Comparison of ENCODE assay signal across 25 cellular contexts in the genomic region with DNA sequence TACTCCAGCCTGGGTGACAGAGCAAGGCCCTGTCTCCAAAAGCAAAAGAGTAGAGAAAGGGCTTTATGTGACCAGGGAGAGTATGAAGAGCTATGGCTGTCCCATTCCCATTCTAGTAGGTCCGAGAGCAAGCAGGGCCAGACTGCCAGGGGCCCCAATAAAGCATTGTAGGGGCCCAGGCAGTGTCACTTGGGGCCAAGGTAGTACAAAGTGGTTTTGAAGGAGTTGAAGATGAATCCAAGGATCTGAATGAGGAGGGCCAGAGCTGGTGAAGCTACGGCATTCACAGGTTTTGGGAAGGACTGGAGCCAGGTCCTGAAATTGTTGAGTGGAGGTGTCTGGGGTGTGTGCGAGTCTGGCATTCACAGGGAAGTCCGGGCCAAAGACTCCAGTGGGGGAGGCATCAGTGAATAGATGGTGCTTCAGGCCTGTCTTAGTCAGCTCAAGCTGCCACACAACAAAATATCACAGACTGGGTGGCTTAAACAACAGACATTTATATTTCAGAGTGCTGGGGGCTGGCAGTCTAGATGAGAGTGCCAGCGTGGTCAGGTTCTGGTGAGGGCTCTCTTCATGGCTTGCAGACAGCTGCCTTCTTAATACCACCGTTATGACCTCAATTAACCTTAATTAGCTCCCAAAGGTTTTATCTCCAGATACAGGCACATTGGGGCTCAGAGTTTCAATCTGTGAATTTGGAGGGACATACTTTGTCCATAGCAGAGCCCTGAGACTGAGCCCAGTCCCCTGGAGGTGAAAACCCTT. TPM values are rescaled to one million over a fixed set of nuclear protein-coding genes. Genes with fewer than 3 reads are reported as not detected.
DNase-seq lines count a peak whose midpoint lies in the region; ATAC-seq, FAIRE-seq and TF ChIP-seq lines count a peak whose summit lies in the region.
"Had no signal": no experiment of that assay in that cellular context is flagged by ENCODE, and none has a peak within 500 bp of the region (broad histone marks: within the 10 kb centered on the region; RNA-seq: fewer than 3 reads in every experiment).

No MANE protein-coding gene starts in this region.

- POLR2A ChIA-PET in activated CD8-positive, alpha-beta T cell treated with anti-CD3 and anti-CD28 coated beads for 36 hours (lab: Charles Lee): interaction anchor here (6.6 kb wide), 1 partner anchor 9 kb away, joined by 63 read pairs; the partner anchor contains the start of genes NACC1 and TRMT1
- POLR2A ChIA-PET in activated CD8-positive, alpha-beta T cell treated with anti-CD3 and anti-CD28 coated beads, Interleukin-2, amount 10 ng/mL, durations not matched to agents 7 days and 5 days (lab: Charles Lee): interaction anchor here (1.0 to 1.8 kb wide), 3 partner anchors 10 to 25 kb away, joined by 3 to 5 read pairs (median 4); partner anchors contain the start of gene NACC1

- 96 to 98% methylated on average over 6 of the region's 6 CpGs for WGBS in GM23248 (ENCODE audit: low coverage in 1 of 2, low lambda C conversion rate in 2 of 2, missing lambda C conversion rate in 2 of 2), 2 experiments

- peaks cover 16% of the 10 kb centered on the region for H3F3A ChIP-seq in GM23248 (ENCODE audit: insufficient read depth)

- H3K9me3 ChIP-seq in GM23248 (ENCODE audit: low read depth) (no peaks in the 10 kb centered on the region), astrocyte (ENCODE audit: insufficient read depth, low read depth, low read length) (no peaks in the 10 kb centered on the region), osteoblast (ENCODE audit: low read depth, low read length) (no peaks in the 10 kb centered on the region)
- H3K9me3 ChIP-seq: MG63, uterus had no signal

- H3K4me1 ChIP-seq in GM23248 (ENCODE audit: insufficient read depth) (peaks cover 24% of the 10 kb centered on the region), astrocyte (ENCODE audit: insufficient read depth, low read length) (peaks cover 18% of the 10 kb centered on the region), osteoblast (ENCODE audit: insufficient read depth, low read length) (peaks cover 24% of the 10 kb centered on the region)
- H3K4me1 ChIP-seq: uterus had no signal

- no peaks in the 10 kb centered on the region for H3K27me3 ChIP-seq in GM23248 (replicated peaks; ENCODE audit: insufficient read depth)
- H3K27me3 ChIP-seq in astrocyte (ENCODE audit: insufficient read depth, low read length): no peaks in the 10 kb centered on the region
- no peaks in the 10 kb centered on the region for H3K27me3 ChIP-seq in osteoblast (ENCODE audit: insufficient read depth, low read length)
- H3K27me3 ChIP-seq: MG63, uterus had no signal

- FAIRE-seq in astrocyte (lab: Jason Lieb, UNC): no peak
- FAIRE-seq: endometrium, H54 had no signal

- H4K20me1 ChIP-seq in GM23248 (ENCODE audit: insufficient read depth) (peaks cover 10% of the 10 kb centered on the region; the same call in 1 of the 2 replicates), astrocyte (ENCODE audit: insufficient read depth, low read length) (peaks cover 93% of the 10 kb centered on the region), osteoblast (ENCODE audit: insufficient read depth, low read length) (peaks cover 67% of the 10 kb centered on the region)

- no peaks in the 10 kb centered on the region for H3K27me3 Mint-ChIP-seq in activated CD8-positive, alpha-beta T cell treated with anti-CD3 and anti-CD28 coated beads for 36 hours
- no peaks in the 10 kb centered on the region for H3K27me3 Mint-ChIP-seq in activated CD8-positive, alpha-beta T cell treated with anti-CD3 and anti-CD28 coated beads, Interleukin-2, amount 10 ng/mL, durations not matched to agents 7 days and 5 days (ENCODE audit: low read depth)
- no peaks in the 10 kb centered on the region for H3K27me3 Mint-ChIP-seq in astrocyte (ENCODE audit: low read depth, unreplicated experiment)
- H3K27me3 Mint-ChIP-seq: naive thymus-derived CD4-positive, alpha-beta T cell had no signal

- H3K27ac Mint-ChIP-seq in activated CD8-positive, alpha-beta T cell treated with anti-CD3 and anti-CD28 coated beads for 36 hours: peak overlapping the region; percentile 12
- no peak overlapping the region for H3K27ac Mint-ChIP-seq in activated CD8-positive, alpha-beta T cell treated with anti-CD3 and anti-CD28 coated beads, Interleukin-2, amount 10 ng/mL, durations not matched to agents 7 days and 5 days
- peak overlapping the region; percentile 20 for H3K27ac Mint-ChIP-seq in astrocyte (ENCODE audit: unreplicated experiment)

- in situ Hi-C loops in GM23248 (cut with MboI): no loop called here

- no peak for TF ChIP-seq CTCF in activated CD8-positive, alpha-beta T cell treated with anti-CD3 and anti-CD28 coated beads for 36 hours (IDR thresholded peaks at IDR 0.05)
- TF ChIP-seq CTCF in astrocyte (IDR thresholded peaks at IDR 0.05; ENCODE audit: insufficient read depth, low read depth, low read length) (no peak), osteoblast (IDR thresholded peaks at IDR 0.05; ENCODE audit: extremely low read depth, low read depth, low read length) (no peak)

- H3K9me2 ChIP-seq in GM23248 (ENCODE audit: insufficient read depth): no peaks in the 10 kb centered on the region

- no peak overlapping the region for H3K4me3 ChIP-seq in GM23248
- no peak overlapping the region for H3K4me3 ChIP-seq in astrocyte (ENCODE audit: insufficient read depth, low read depth, low read length)
- no peak overlapping the region for H3K4me3 ChIP-seq in osteoblast (ENCODE audit: insufficient read depth, low read length)
- H3K4me3 ChIP-seq: coronary artery, MG63, uterus had no signal

- ATAC-seq in activated CD8-positive, alpha-beta T cell treated with anti-CD3 and anti-CD28 coated beads for 36 hours: no peak
- no peak for ATAC-seq in activated CD8-positive, alpha-beta T cell treated with anti-CD3 and anti-CD28 coated beads, Interleukin-2, amount 10 ng/mL, durations not matched to agents 7 days and 5 days
- ATAC-seq in HG03280 (IDR thresholded peaks at IDR 0.05; ENCODE audit: unreplicated experiment): no peak
- ATAC-seq: naive thymus-derived CD4-positive, alpha-beta T cell had no signal

- H3K36me3 ChIP-seq in GM23248 (ENCODE audit: low read depth) (no peaks in the 10 kb centered on the region), astrocyte (ENCODE audit: insufficient read depth, low read length) (peaks cover 4% of the 10 kb centered on the region), osteoblast (ENCODE audit: insufficient read depth, low read length) (peaks cover 17% of the 10 kb centered on the region)
- H3K36me3 ChIP-seq: uterus had no signal

- H3K4me2 ChIP-seq in GM23248 (ENCODE audit: unreplicated experiment) (no peak overlapping the region), astrocyte (ENCODE audit: low read length) (no peak overlapping the region), osteoblast (ENCODE audit: insufficient read depth, low read length) (no peak overlapping the region)

- peaks cover 40% of the 10 kb centered on the region for H3K4me1 Mint-ChIP-seq in activated CD8-positive, alpha-beta T cell treated with anti-CD3 and anti-CD28 coated beads for 36 hours (ENCODE audit: low read depth)
- peaks cover 39% of the 10 kb centered on the region for H3K4me1 Mint-ChIP-seq in activated CD8-positive, alpha-beta T cell treated with anti-CD3 and anti-CD28 coated beads, Interleukin-2, amount 10 ng/mL, durations not matched to agents 7 days and 5 days (ENCODE audit: low read depth)
- peaks cover 24% of the 10 kb centered on the region for H3K4me1 Mint-ChIP-seq in astrocyte (ENCODE audit: low read depth, unreplicated experiment)

- H3K36me3 Mint-ChIP-seq in activated CD8-positive, alpha-beta T cell treated with anti-CD3 and anti-CD28 coated beads for 36 hours (ENCODE audit: low read depth): peaks cover 12% of the 10 kb centered on the region
- H3K36me3 Mint-ChIP-seq in activated CD8-positive, alpha-beta T cell treated with anti-CD3 and anti-CD28 coated beads, Interleukin-2, amount 10 ng/mL, durations not matched to agents 7 days and 5 days (ENCODE audit: low read depth): peaks cover 7% of the 10 kb centered on the region
- peaks cover 9% of the 10 kb centered on the region for H3K36me3 Mint-ChIP-seq in astrocyte (ENCODE audit: low read depth, unreplicated experiment)
- H3K36me3 Mint-ChIP-seq: naive thymus-derived CD4-positive, alpha-beta T cell had no signal

- H3K27ac ChIP-seq in GM23248 (peak overlapping the region; percentile 8; the same call in 1 of the 2 replicates), astrocyte (ENCODE audit: low read depth, low read length) (no peak overlapping the region), osteoblast (ENCODE audit: low read depth, low read length) (peak overlapping the region; percentile 43)
- H3K27ac ChIP-seq: C4-2B, coronary artery, uterus had no signal

- H3K4me3 Mint-ChIP-seq in activated CD8-positive, alpha-beta T cell treated with anti-CD3 and anti-CD28 coated beads for 36 hours: no peak overlapping the region
- H3K4me3 Mint-ChIP-seq in activated CD8-positive, alpha-beta T cell treated with anti-CD3 and anti-CD28 coated beads, Interleukin-2, amount 10 ng/mL, durations not matched to agents 7 days and 5 days: no peak overlapping the region
- no peak overlapping the region for H3K4me3 Mint-ChIP-seq in astrocyte (ENCODE audit: unreplicated experiment)
- H3K4me3 Mint-ChIP-seq: naive thymus-derived CD4-positive, alpha-beta T cell had no signal

- intact Hi-C loops in activated CD8-positive, alpha-beta T cell treated with anti-CD3 and anti-CD28 coated beads for 36 hours (cut with micrococcal nuclease): no loop called here

- peak overlapping the region; percentile 1; the same call in 1 of the 2 replicates for H3K9ac ChIP-seq in GM23248
- H3K9ac ChIP-seq in astrocyte (ENCODE audit: low read length): no peak overlapping the region

- H2AFZ ChIP-seq in GM23248 (no peak overlapping the region), astrocyte (ENCODE audit: low read depth, low read length) (no peak overlapping the region), osteoblast (ENCODE audit: low read length) (no peak overlapping the region)

- H3K9me3 Mint-ChIP-seq in activated CD8-positive, alpha-beta T cell treated with anti-CD3 and anti-CD28 coated beads for 36 hours: no peaks in the 10 kb centered on the region
- no peaks in the 10 kb centered on the region for H3K9me3 Mint-ChIP-seq in activated CD8-positive, alpha-beta T cell treated with anti-CD3 and anti-CD28 coated beads, Interleukin-2, amount 10 ng/mL, durations not matched to agents 7 days and 5 days (ENCODE audit: insufficient read depth)
- no peaks in the 10 kb centered on the region for H3K9me3 Mint-ChIP-seq in astrocyte (ENCODE audit: unreplicated experiment)
- H3K9me3 Mint-ChIP-seq: naive thymus-derived CD4-positive, alpha-beta T cell had no signal

- DNase-seq in activated CD8-positive, alpha-beta T cell treated with anti-CD3 and anti-CD28 coated beads for 36 hours: no peak
- DNase-seq in activated CD8-positive, alpha-beta T cell treated with anti-CD3 and anti-CD28 coated beads, Interleukin-2, amount 10 ng/mL, durations not matched to agents 7 days and 5 days: no peak
- DNase-seq in GM23248 (no peak), astrocyte (ENCODE audit: low read depth) (no peak), osteoblast (ENCODE audit: insufficient read length, low spot score, missing footprints) (peak; percentile 49), amygdala (lab: John Stamatoyannopoulos, UW) (no peak), HuH-7 (ENCODE audit: low spot score) (no peak)
- DNase-seq: ACHN; activated CD4-positive, alpha-beta T cell treated with anti-CD3 and anti-CD28 coated beads for 1 hour; DMS 273 treated with DMSO at 0.1 percent for 48 hours; mesenchymal stem cell; naive thymus-derived CD4-positive, alpha-beta T cell; NCI-H1436; NCI-H2171; NCI-H524 treated with DMSO at 0.1 percent for 48 hours; SHP77; substantia nigra; SW 1271; uterus had no signal

- H3K79me2 ChIP-seq in GM23248 (ENCODE audit: insufficient read depth) (peaks cover 95% of the 10 kb centered on the region), astrocyte (ENCODE audit: insufficient read depth, low read length) (peaks cover 100% of the 10 kb centered on the region), osteoblast (ENCODE audit: insufficient read depth, low read length) (peaks cover 92% of the 10 kb centered on the region)

- CTCF ChIA-PET in activated CD8-positive, alpha-beta T cell treated with anti-CD3 and anti-CD28 coated beads for 36 hours (lab: Charles Lee): interaction anchor here (0.8 to 1.5 kb wide), 3 partner anchors 67 to 163 kb away, joined by 3 to 4 read pairs (median 4); no protein-coding TSS in a partner anchor
- CTCF ChIA-PET in activated CD8-positive, alpha-beta T cell treated with anti-CD3 and anti-CD28 coated beads, Interleukin-2, amount 10 ng/mL, durations not matched to agents 7 days and 5 days (lab: Charles Lee): interaction anchor here (1.2 to 2.0 kb wide), 2 partner anchors 23 to 34 kb away, joined by 6 to 7 read pairs; no protein-coding TSS in a partner anchor

RNA-seq across cellular contexts. Expression of gene NACC1, which starts 9.9 kb away (rescaled TPM):
- 10 to 100 TPM; 73.8 to 87.5 TPM for total RNA-seq in activated CD8-positive, alpha-beta T cell treated with anti-CD3 and anti-CD28 coated beads for 36 hours
- total RNA-seq in activated CD8-positive, alpha-beta T cell treated with anti-CD3 and anti-CD28 coated beads, Interleukin-2, amount 10 ng/mL, durations not matched to agents 7 days and 5 days: 10 to 100 TPM; 74.6 to 84.8 TPM
- 104 and 105 TPM in 2 replicates for total RNA-seq in GM23248 (2014; rRNA removed; shearing (Covaris generic))
- 1.4 and 2.6 TPM in 2 replicates for polyA plus RNA-seq in GM23248 (2016; fragmentation: Nextera tagmentation; extraction: Ambion mirVana)
- total RNA-seq in astrocyte: 96.4 and 104 TPM in 2 replicates
- 53.9 and 62.5 TPM in 2 replicates for total RNA-seq in osteoblast

RNA-seq across cellular contexts. Expression of gene TRMT1, which starts 11.5 kb away (rescaled TPM):
- 10 to 100 TPM; 85.0 to 95.7 TPM for total RNA-seq in activated CD8-positive, alpha-beta T cell treated with anti-CD3 and anti-CD28 coated beads for 36 hours
- total RNA-seq in activated CD8-positive, alpha-beta T cell treated with anti-CD3 and anti-CD28 coated beads, Interleukin-2, amount 10 ng/mL, durations not matched to agents 7 days and 5 days: 10 to 100 TPM; 59.8 to 60.3 TPM
- 30.4 and 33.0 TPM in 2 replicates for total RNA-seq in GM23248 (2014; rRNA removed; shearing (Covaris generic))
- 27.0 and 31.8 TPM in 2 replicates for polyA plus RNA-seq in GM23248 (2016; fragmentation: Nextera tagmentation; extraction: Ambion mirVana)
- 43.0 and 43.3 TPM in 2 replicates for total RNA-seq in astrocyte
- total RNA-seq in osteoblast: 18.6 and 29.7 TPM in 2 replicates

RNA-seq across cellular contexts. Expression of gene STX10, which starts 22.2 kb away (rescaled TPM):
- 10 to 100 TPM; 66.8 to 72.4 TPM for total RNA-seq in activated CD8-positive, alpha-beta T cell treated with anti-CD3 and anti-CD28 coated beads for 36 hours
- total RNA-seq in activated CD8-positive, alpha-beta T cell treated with anti-CD3 and anti-CD28 coated beads, Interleukin-2, amount 10 ng/mL, durations not matched to agents 7 days and 5 days: 10 to 100 TPM; 68.4 to 69.2 TPM
- 56.4 and 80.5 TPM in 2 replicates for total RNA-seq in GM23248 (2014; rRNA removed; shearing (Covaris generic))
- polyA plus RNA-seq in GM23248 (2016; fragmentation: Nextera tagmentation; extraction: Ambion mirVana): 55.6 and 62.4 TPM in 2 replicates
- total RNA-seq in astrocyte (39.7 and 39.8 TPM in 2 replicates), osteoblast (78.4 and 81.1 TPM in 2 replicates)

RNA-seq across cellular contexts. Expression of gene IER2, which starts 22.2 kb away (rescaled TPM):
- total RNA-seq in activated CD8-positive, alpha-beta T cell treated with anti-CD3 and anti-CD28 coated beads for 36 hours: 100 to 1,000 TPM; 120 to 122 TPM
- 100 to 1,000 TPM; 203 to 210 TPM for total RNA-seq in activated CD8-positive, alpha-beta T cell treated with anti-CD3 and anti-CD28 coated beads, Interleukin-2, amount 10 ng/mL, durations not matched to agents 7 days and 5 days
- 27.8 and 30.4 TPM in 2 replicates for total RNA-seq in GM23248 (2014; rRNA removed; shearing (Covaris generic))
- 84.0 and 88.6 TPM in 2 replicates for polyA plus RNA-seq in GM23248 (2016; fragmentation: Nextera tagmentation; extraction: Ambion mirVana)
- total RNA-seq in astrocyte: 58.7 and 71.3 TPM in 2 replicates
- total RNA-seq in osteoblast: 14.8 and 15.9 TPM in 2 replicates

RNA-seq across cellular contexts. Expression of gene LYL1, which starts 25.3 kb away (rescaled TPM):
- total RNA-seq in activated CD8-positive, alpha-beta T cell treated with anti-CD3 and anti-CD28 coated beads for 36 hours: 1 to 10 TPM; 3.9 to 4.8 TPM
- total RNA-seq in activated CD8-positive, alpha-beta T cell treated with anti-CD3 and anti-CD28 coated beads, Interleukin-2, amount 10 ng/mL, durations not matched to agents 7 days and 5 days: 1 to 10 TPM; 3.3 to 3.8 TPM
- not detected in 2 replicates for total RNA-seq in GM23248 (2014; rRNA removed; shearing (Covaris generic))
- polyA plus RNA-seq in GM23248 (2016; fragmentation: Nextera tagmentation; extraction: Ambion mirVana): 0.18 TPM in 1 of 2 replicates, not detected in the other
- total RNA-seq in astrocyte (0.27 TPM in 1 of 2 replicates, not detected in the other), osteoblast (0.29 and 0.36 TPM in 2 replicates)
